ENCODE assay signal across 11 cellular contexts in genomic region chr7:20352573-20353304, GRCh38. TPM values are rescaled to one million over a fixed set of nuclear protein-coding genes. Genes with fewer than 3 reads are reported as not detected.
DNase-seq lines count a peak whose midpoint lies in the region; ATAC-seq, FAIRE-seq and TF ChIP-seq lines count a peak whose summit lies in the region.
"Had no signal": no experiment of that assay in that cellular context is flagged by ENCODE, and none has a peak within 500 bp of the region (broad histone marks: within the 10 kb centered on the region; RNA-seq: fewer than 3 reads in every experiment).

No MANE protein-coding gene starts in this region.

- H3K4me1 ChIP-seq in HCT116 (ENCODE audit: control insufficient read depth in 1 of 2, insufficient read depth in 2 of 2, low read length in 2 of 2) (peaks cover 28 to 33% of the 10 kb centered on the region in 2 experiments), suprapubic skin (peaks cover 48% of the 10 kb centered on the region), HepG2 (ENCODE audit: insufficient read depth, low read length) (no peaks in the 10 kb centered on the region)

- WGBS in suprapubic skin = 57% methylated on average over 4 of the region's 4 CpGs
- WGBS in HepG2 (ENCODE audit: low lambda C conversion rate) = 49% methylated on average over 4 of the region's 4 CpGs

- H3K4me3 ChIP-seq in HCT116 (replicated peaks in 1 of 2; ENCODE audit: low read depth in 1 of 2, low read length in 2 of 2) = peak overlapping the region in 1 of 2 experiments; percentile 39; a peak in 2 of 4 replicates
- H3K4me3 ChIP-seq in suprapubic skin = no peak overlapping the region
- H3K4me3 ChIP-seq in HepG2 (replicated peaks in 1 of 3; ENCODE audit: insufficient read depth in 1 of 3, low read depth in 2 of 3, low read length in 3 of 3) = no peak overlapping the region

- H3K36me3 ChIP-seq in HCT116 (ENCODE audit: control insufficient read depth in 1 of 2, insufficient read depth in 2 of 2, low read length in 2 of 2) (no peaks in the 10 kb centered on the region), suprapubic skin (no peaks in the 10 kb centered on the region), HepG2 (replicated peaks in 1 of 2; ENCODE audit: control insufficient read depth in 1 of 2, insufficient read depth in 2 of 2, low read length in 2 of 2) (no peaks in the 10 kb centered on the region)

- H3K9me3 ChIP-seq in HCT116 (ENCODE audit: control insufficient read depth in 1 of 2, insufficient read depth in 1 of 2, low read depth in 1 of 2, low read length in 2 of 2) (no peaks in the 10 kb centered on the region), suprapubic skin (no peaks in the 10 kb centered on the region), HepG2 (ENCODE audit: low read length) (no peaks in the 10 kb centered on the region)

- POLR2A ChIA-PET in HCT116 (lab: Charles Lee) = no interaction called here
- POLR2A ChIA-PET in HepG2 (lab: Yijun Ruan, JAX) = no interaction called here

- H4K20me1 ChIP-seq in HCT116 (ENCODE audit: insufficient read depth) (no peaks in the 10 kb centered on the region), HepG2 (ENCODE audit: insufficient read depth, low read length) (no peaks in the 10 kb centered on the region)

- no peaks in the 10 kb centered on the region for H3K79me2 ChIP-seq in HCT116 (ENCODE audit: insufficient read depth, low read length)
- no peaks in the 10 kb centered on the region for H3K79me2 ChIP-seq in HepG2 (ENCODE audit: insufficient read depth, low read length)

- TF ChIP-seq EP300 in suprapubic skin (IDR thresholded peaks at IDR 0.05) (no peak), HepG2 (IDR thresholded peaks at IDR 0.05; ENCODE audit: low read depth in 2 of 2, low read length in 2 of 2) (no peak), HepG2 (CRISPR knock-in tag; IDR thresholded peaks at IDR 0.05; ENCODE audit: borderline replicate concordance) (no peak)

- TF ChIP-seq POLR2A in HCT116 (IDR thresholded peaks at IDR 0.05; ENCODE audit: borderline replicate concordance, extremely low read depth, insufficient read depth, insufficient read length) (no peak), suprapubic skin (IDR thresholded peaks at IDR 0.05) (no peak), HepG2 (IDR thresholded peaks at IDR 0.05; ENCODE audit: insufficient read depth in 1 of 2, low read depth in 2 of 2, low read length in 2 of 2) (no peak)

- H2AFZ ChIP-seq in HCT116 (ENCODE audit: low read depth, low read length, poor library complexity, severe bottlenecking) = peak overlapping the region; percentile 90
- no peak overlapping the region for H2AFZ ChIP-seq in HepG2 (ENCODE audit: low read length)

- peak overlapping the region; percentile 34 for H3K9ac ChIP-seq in HCT116 (ENCODE audit: low read length)
- H3K9ac ChIP-seq in HepG2 (ENCODE audit: insufficient read depth, low read depth, low read length) = no peak overlapping the region

- TSS peak; percentile 36 for BruUV-seq in HCT116 (replicated peaks; lab: Mats Ljungman, UMichigan)
- BruUV-seq in HepG2 (replicated peaks; lab: Mats Ljungman, UMichigan) = no TSS peak

- H3K27me3 ChIP-seq in HCT116 (ENCODE audit: insufficient read depth, low read length) = no peaks in the 10 kb centered on the region
- no peaks in the 10 kb centered on the region for H3K27me3 ChIP-seq in suprapubic skin
- no peaks in the 10 kb centered on the region for H3K27me3 ChIP-seq in HepG2 (ENCODE audit: control insufficient read depth in 1 of 2, insufficient read depth in 2 of 2, low read length in 2 of 2)

- TF ChIP-seq RAD21 in HCT116 (IDR thresholded peaks at IDR 0.05; ENCODE audit: low read depth) = no peak
- no peak for TF ChIP-seq RAD21 in HepG2 (CRISPR knock-in tag; IDR thresholded peaks at IDR 0.05)

- RAD21 ChIA-PET in HCT116 (lab: Charles Lee; ENCODE audit: low non-redundant PET in 1 of 2, low total read pairs in 2 of 2, uncharacterized antibody in 2 of 2, unreplicated experiment in 2 of 2) = no interaction called here

- FAIRE-seq in HepG2 (lab: Jason Lieb, UNC) = no peak

- CTCF ChIA-PET in HCT116 (lab: Charles Lee) = no interaction called here
- CTCF ChIA-PET in HepG2 (lab: Yijun Ruan, JAX; ENCODE audit: low intra/inter-chr PET ratio, low total read pairs) = no interaction called here

- in situ Hi-C loops in HepG2 (cut with HindIII; ENCODE audit: extremely low pct_ligation_motif_present, low pct_unique_long_range_greater_than_20kb) = no loop called here

- peak; percentile 82 for DNase-seq in HCT116 (ENCODE audit: low read depth, low spot score)
- DNase-seq in SW480 (ENCODE audit: low spot score) = peak; percentile 98
- peak; percentile 85 for DNase-seq in foreskin melanocyte
- no peak for DNase-seq in suprapubic skin (ENCODE audit: low spot score in 2 of 2)
- DNase-seq in posterior vena cava (ENCODE audit: low spot score) = no peak
- DNase-seq in HepG2 (ENCODE audit: low spot score) = no peak
- DNase-seq in NCI-H82 treated with DMSO at 0.1 percent for 48 hours (lab: John Stamatoyannopoulos, UW; ENCODE audit: unreplicated experiment) = no peak
- DNase-seq in NCI-H1048 (lab: John Stamatoyannopoulos, UW) = no peak
- DNase-seq: activated CD4-positive, alpha-beta T cell treated with anti-CD3 and anti-CD28 coated beads for 36 hours; DMS79 treated with DMSO at 0.1 percent for 48 hours; glutamatergic neuron had no signal

- no peak for TF ChIP-seq CTCF in HCT116 (IDR thresholded peaks at IDR 0.05 in 2 of 3, conservative IDR thresholded peaks at IDR 0.05 in 1 of 3; ENCODE audit: borderline replicate concordance in 1 of 3, insufficient read depth in 1 of 3, low read depth in 2 of 3, low read length in 2 of 3)
- no peak for TF ChIP-seq CTCF in suprapubic skin (IDR thresholded peaks at IDR 0.05)
- no peak for TF ChIP-seq CTCF in HepG2 (CRISPR knock-in tag; IDR thresholded peaks at IDR 0.05)

- peak; percentile 93 for ATAC-seq in HCT116
- ATAC-seq in HepG2 = no peak
- ATAC-seq: activated CD4-positive, alpha-beta T cell treated with anti-CD3 and anti-CD28 coated beads for 36 hours had no signal

- peak overlapping the region; percentile 65 for H3K27ac ChIP-seq in HCT116 (ENCODE audit: low read depth, low read length)
- H3K27ac ChIP-seq in suprapubic skin = peak overlapping the region; percentile 87
- no peak overlapping the region for H3K27ac ChIP-seq in HepG2 (ENCODE audit: extremely low read length, insufficient read depth, low read length)

- intact Hi-C loops in HCT116 (cut with micrococcal nuclease) (loop anchor here (5.0 kb wide), 1 partner anchor 135 kb away; the partner anchor contains the start of gene MACC1), posterior vena cava (cut with DNase I) (loop anchor here in 1 of 2 donors (10.0 kb wide), 1 partner anchor 52 kb away; no protein-coding TSS in a partner anchor), HepG2 (cut with micrococcal nuclease; ENCODE audit: unreplicated experiment) (no loop called here)

- no peaks in the 10 kb centered on the region for H3K9me2 ChIP-seq in HCT116 (ENCODE audit: insufficient read depth)

- H3K4me2 ChIP-seq in HCT116 (ENCODE audit: low read length) = peak overlapping the region; percentile 69
- H3K4me2 ChIP-seq in HepG2 (ENCODE audit: low read depth, low read length) = no peak overlapping the region

TF ChIP-seq in HCT116, 20 proteins besides CTCF, POLR2A, EP300 and RAD21 (continues in another document):
- TF ChIP-seq EGR1 (IDR thresholded peaks at IDR 0.05; ENCODE audit: low read depth) (no peak), CBX3 (IDR thresholded peaks at IDR 0.05; ENCODE audit: low read depth) (peak; percentile 58; the same call in 1 of the 2 replicates), CEBPB (IDR thresholded peaks at IDR 0.05; ENCODE audit: low read depth) (0 out of 2 replicates have a peak, but pooled peaks have one; percentile 70), ZFX (IDR thresholded peaks at IDR 0.05) (no peak), FOSL1 (IDR thresholded peaks at IDR 0.05; ENCODE audit: low read depth) (peak; percentile 60), JUND (IDR thresholded peaks at IDR 0.05) (peak; percentile 56; the same call in 1 of the 2 replicates)

TF ChIP-seq in HepG2, 621 proteins besides CTCF, POLR2A, EP300 and RAD21:
- TF ChIP-seq NR1H2 (CRISPR knock-in tag; IDR thresholded peaks at IDR 0.05; ENCODE audit: borderline replicate concordance, low read depth) (no peak), ZSCAN20 (CRISPR knock-in tag; IDR thresholded peaks at IDR 0.05; ENCODE audit: borderline replicate concordance) (no peak), ZNF816 (CRISPR knock-in tag; IDR thresholded peaks at IDR 0.05; ENCODE audit: borderline replicate concordance) (no peak)

RNA-seq across cellular contexts. Expression of gene ITGB8, which starts 22.0 kb away (rescaled TPM):
- total RNA-seq in HCT116 (2021; ENCODE audit: unreplicated experiment) = 2.4 TPM
- polyA plus RNA-seq in HCT116 (2012) = 0.22 and 0.27 TPM in 2 replicates
- total RNA-seq in suprapubic skin = 10 to 100 TPM; 30.7 to 65.5 (median 57.5) TPM
- total RNA-seq in posterior vena cava = 10 to 100 TPM; 12.8 to 13.6 TPM
- total RNA-seq in HepG2 (2016; rRNA removed; fragmentation: Illumina TruSeq; extraction: Trizol) = 0.06 TPM in 1 of 2 replicates, not detected in the other
- total RNA-seq in HepG2 (2016; cell fraction: cytosol; rRNA removed; fragmentation: Illumina TruSeq; extraction: Trizol; ENCODE audit: low read depth) = not detected in 2 replicates
- total RNA-seq in HepG2 (2016; cell fraction: insoluble cytoplasmic fraction; rRNA removed; fragmentation: Illumina TruSeq; extraction: Trizol) = 0.02 TPM in 1 of 2 replicates, not detected in the other
- total RNA-seq in HepG2 (2016; cell fraction: membrane; rRNA removed; fragmentation: Illumina TruSeq; extraction: Trizol) = 0.03 TPM in 1 of 2 replicates, not detected in the other
- 0.09 and 0.16 TPM in 2 replicates for total RNA-seq in HepG2 (2016; cell fraction: nucleus; rRNA removed; fragmentation: Illumina TruSeq; extraction: Trizol)
- polyA plus RNA-seq in HepG2 (2011; rRNA removed) = 0.01 and 0.04 TPM in 2 replicates
- under 0.01 and 0.01 TPM in 2 replicates for polyA plus RNA-seq in HepG2 (2011; cell fraction: cytosol; rRNA removed)
- 0.05 and 0.14 TPM in 2 replicates for polyA plus RNA-seq in HepG2 (2011; cell fraction: nucleus; rRNA removed)
- not detected in 2 replicates for polyA plus RNA-seq in HepG2 (2012)
- not detected in 2 replicates for polyA plus RNA-seq in HepG2 (2016; cell fraction: cytosol; fragmentation: Illumina TruSeq; extraction: Trizol; ENCODE audit: low read depth)
- polyA plus RNA-seq in HepG2 (2016; cell fraction: insoluble cytoplasmic fraction; fragmentation: Illumina TruSeq; extraction: Trizol; ENCODE audit: low read depth) = not detected in 2 replicates
- not detected in 2 replicates for polyA plus RNA-seq in HepG2 (2016; cell fraction: membrane; fragmentation: Illumina TruSeq; extraction: Trizol; ENCODE audit: low read depth)
- polyA plus RNA-seq in HepG2 (2016; cell fraction: nucleus; fragmentation: Illumina TruSeq; extraction: Trizol; ENCODE audit: insufficient read depth, low read depth) = 0.08 TPM in 1 of 2 replicates, not detected in the other
- 0.06 and 28.4 TPM in 2 replicates for polyA minus RNA-seq in HepG2 (2011; rRNA and poly(A)+ RNA removed; ENCODE audit: low replicate concordance)
- polyA minus RNA-seq in HepG2 (2011; cell fraction: cytosol; rRNA and poly(A)+ RNA removed) = not detected in 2 replicates
- 0.12 and 0.13 TPM in 2 replicates for polyA minus RNA-seq in HepG2 (2011; cell fraction: nucleus; rRNA and poly(A)+ RNA removed)

Comparison
In these comparisons a context has a peak if more than half of its experiments do, and no peak if none do; other contexts are left out.
1. DNase-seq: peak in HCT116 (single experiment), SW480 (single experiment) and foreskin melanocyte (single experiment); none in suprapubic skin (0 of 2), posterior vena cava (single experiment), HepG2 (single experiment), NCI-H82 treated with DMSO at 0.1 percent for 48 hours (single experiment) and NCI-H1048 (single experiment).
2. Of the 20 proteins assayed by ChIP-seq in both HepG2 and HCT116: peak only in HepG2: none; only in HCT116: CEBPB, FOSL1, JUND, SIN3A, SP1 and SRF; in both: none; in neither: 14.